9 cellular contexts compared by ENCODE assay signal in the genomic region with DNA sequence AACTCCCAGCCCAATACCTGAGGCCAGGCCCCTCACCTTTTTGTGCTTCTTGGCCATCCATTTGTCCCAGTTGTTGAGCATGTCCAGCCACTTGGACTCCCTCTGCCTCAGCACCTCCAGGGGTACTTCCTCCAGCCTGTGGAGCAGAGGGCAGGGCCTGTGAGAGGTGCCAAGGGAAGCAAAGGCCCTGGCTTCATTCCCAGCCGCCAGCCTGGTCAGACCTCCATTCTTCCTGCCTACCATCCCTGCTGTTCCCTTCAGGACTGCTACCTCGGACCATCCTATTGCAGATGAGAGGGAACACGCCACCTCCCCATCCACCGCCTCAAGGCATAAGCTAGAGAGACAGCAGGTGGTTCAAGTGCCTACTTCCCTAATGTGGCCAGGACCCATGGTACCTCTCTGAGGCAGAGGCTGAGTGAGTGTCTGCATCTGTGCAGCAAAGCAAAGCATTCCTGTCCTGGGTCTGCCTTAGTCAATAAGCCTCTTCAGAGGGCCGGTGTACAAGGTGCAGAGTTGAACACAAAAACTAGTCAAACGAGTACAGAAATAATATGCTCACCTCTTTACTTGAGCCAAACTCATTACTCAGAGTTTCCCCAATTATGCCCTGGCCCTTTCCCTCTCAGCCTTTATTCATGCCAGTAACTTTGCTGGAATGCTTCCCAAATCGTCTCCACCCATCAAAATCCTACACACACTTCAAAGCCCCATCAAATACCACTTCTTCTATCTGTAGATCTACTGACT. TPM values are rescaled to one million over a fixed set of nuclear protein-coding genes. Genes with fewer than 3 reads are reported as not detected.
DNase-seq lines count a peak whose midpoint lies in the region; ATAC-seq and TF ChIP-seq lines count a peak whose summit lies in the region.
"Had no signal": no experiment of that assay in that cellular context is flagged by ENCODE, and none has a peak within 500 bp of the region (broad histone marks: within the 10 kb centered on the region; RNA-seq: fewer than 3 reads in every experiment).

No MANE protein-coding gene starts in this region.

- no peaks in the 10 kb centered on the region for H3K9me3 ChIP-seq in body of pancreas
- no peaks in the 10 kb centered on the region for H3K9me3 ChIP-seq in mucosa of stomach (ENCODE audit: control insufficient read depth, low read length)

- H3K36me3 ChIP-seq in body of pancreas (replicated peaks in 1 of 2; ENCODE audit: insufficient read depth in 1 of 2, low read depth in 2 of 2): no peaks in the 10 kb centered on the region
- peaks cover 16% of the 10 kb centered on the region for H3K36me3 ChIP-seq in mucosa of stomach (ENCODE audit: control insufficient read depth, insufficient read depth, low read length)
- no peaks in the 10 kb centered on the region for H3K36me3 ChIP-seq in H7 (replicated peaks; ENCODE audit: control insufficient read depth, insufficient read depth, low read length)

- H3K4me3 ChIP-seq in body of pancreas (no peak overlapping the region), mucosa of stomach (ENCODE audit: low read length) (no peak overlapping the region), H7 (ENCODE audit: insufficient read depth, low read depth, low read length) (no peak overlapping the region)

- H3K4me1 ChIP-seq in body of pancreas (peaks cover 77% of the 10 kb centered on the region), mucosa of stomach (ENCODE audit: control insufficient read depth, insufficient read depth, low read length) (peaks cover 85% of the 10 kb centered on the region)

- 55 to 59% methylated on average over 7 of the region's 7 CpGs for WGBS in body of pancreas, 2 donors

- DNase-seq in AG20443 (ENCODE audit: low spot score) (peak; percentile 33), HT-29 (ENCODE audit: low spot score) (peak; percentile 50), body of pancreas (peak in 3 of 4 donors; percentile 27 to 55 (median 49)), H7 (no peak), NCI-H1436 (lab: John Stamatoyannopoulos, UW) (no peak), NCI-H226 (no peak)
- DNase-seq in activated CD4-positive, alpha-beta T cell treated with anti-CD3 and anti-CD28 coated beads, Interleukin-2, amount 50 U/mL, for 48 hours: no peak
- DNase-seq: NCI-H446 treated with DMSO at 0.1 percent for 48 hours had no signal

- intact Hi-C loops in body of pancreas (cut with DNase I): no loop called here

- ATAC-seq in body of pancreas: peak; percentile 63

- no peak for TF ChIP-seq CTCF in body of pancreas (IDR thresholded peaks at IDR 0.05)

- peak overlapping the region; percentile 64 for H3K9ac ChIP-seq in mucosa of stomach (ENCODE audit: low read length)

- no peaks in the 10 kb centered on the region for H3K27me3 ChIP-seq in body of pancreas
- no peaks in the 10 kb centered on the region for H3K27me3 ChIP-seq in mucosa of stomach (ENCODE audit: control insufficient read depth, insufficient read depth, low read length)
- H3K27me3 ChIP-seq in H7 (ENCODE audit: control insufficient read depth, insufficient read depth, low read length): no peaks in the 10 kb centered on the region

- H3K27ac ChIP-seq in body of pancreas: peak overlapping the region; percentile 20 to 79 (median 68)

- no peak for TF ChIP-seq POLR2A in body of pancreas (IDR thresholded peaks at IDR 0.05)

RNA-seq across cellular contexts. Expression of a gene that starts 15.4 kb away (rescaled TPM):
- 1.5 and 2.0 TPM in 2 replicates for total RNA-seq in HT-29 (2014; rRNA removed; shearing (Covaris generic))
- total RNA-seq in body of pancreas: 10 to 100 TPM in 1 of 2 donors, 1 to 10 TPM in 1; 4.2 to 21.4 TPM
- 10.2 and 15.4 TPM in 2 replicates for total RNA-seq in H7 (2014; rRNA removed; shearing (Covaris generic))

RNA-seq across cellular contexts. Expression of a gene that starts 22.1 kb away (rescaled TPM):
- total RNA-seq in HT-29 (2014; rRNA removed; shearing (Covaris generic)): 17.2 and 17.4 TPM in 2 replicates
- 10 to 100 TPM in 1 of 2 donors, 1 to 10 TPM in 1; 4.3 to 15.0 TPM for total RNA-seq in body of pancreas
- 12.0 and 12.6 TPM in 2 replicates for total RNA-seq in H7 (2014; rRNA removed; shearing (Covaris generic))

RNA-seq across cellular contexts. Expression of a gene that starts 38.0 kb away (rescaled TPM):
- not detected in 2 replicates for total RNA-seq in HT-29 (2014; rRNA removed; shearing (Covaris generic))
- not detected for total RNA-seq in body of pancreas
- not detected in 2 replicates for total RNA-seq in H7 (2014; rRNA removed; shearing (Covaris generic))

RNA-seq across cellular contexts. Expression of a gene that starts 52.0 kb away (rescaled TPM):
- total RNA-seq in HT-29 (2014; rRNA removed; shearing (Covaris generic)): 42.3 and 50.8 TPM in 2 replicates
- 10 to 100 TPM; 30.6 to 77.1 TPM for total RNA-seq in body of pancreas
- 70.1 and 97.1 TPM in 2 replicates for total RNA-seq in H7 (2014; rRNA removed; shearing (Covaris generic))

RNA-seq across cellular contexts. Expression of a gene that starts 52.1 kb away (rescaled TPM):
- 3.6 and 5.5 TPM in 2 replicates for total RNA-seq in HT-29 (2014; rRNA removed; shearing (Covaris generic))
- 10 to 100 TPM in 1 of 2 donors, 1 to 10 TPM in 1; 3.1 to 10.5 TPM for total RNA-seq in body of pancreas
- 4.7 and 6.1 TPM in 2 replicates for total RNA-seq in H7 (2014; rRNA removed; shearing (Covaris generic))

Comparison
In these comparisons a context has a peak if more than half of its experiments do, and no peak if none do; other contexts are left out.
1. DNase-seq: peak in AG20443 (single experiment), HT-29 (single experiment) and body of pancreas (3 of 4); none in H7 (single experiment), NCI-H1436 (single experiment), NCI-H226 (single experiment) and activated CD4-positive, alpha-beta T cell treated with anti-CD3 and anti-CD28 coated beads, Interleukin-2, amount 50 U/mL, for 48 hours (0 of 2).